In genomic region chr5:133714161-133714915, GRCh38 we compare ENCODE assay signal across 23 cellular contexts.
DNase-seq lines count a peak whose midpoint lies in the region; ATAC-seq, FAIRE-seq and TF ChIP-seq lines count a peak whose summit lies in the region.
"Had no signal": no experiment of that assay in that cellular context is flagged by ENCODE, and none has a peak within 500 bp of the region (broad histone marks: within the 10 kb centered on the region; RNA-seq: fewer than 3 reads in every experiment).

No MANE protein-coding gene starts in this region.

- no peaks in the 10 kb centered on the region for H3K9me1 ChIP-seq in K562 (ENCODE audit: control insufficient read depth, insufficient read depth, low read length)

- H3K36me3 ChIP-seq in K562 (ENCODE audit: control insufficient read depth, insufficient read depth, low read length) (no peaks in the 10 kb centered on the region), left lung (no peaks in the 10 kb centered on the region)
- H3K36me3 ChIP-seq: colonic mucosa, tibial nerve, WERI-Rb-1 had no signal

- H3K4me2 ChIP-seq in K562 (ENCODE audit: insufficient read depth, low read length), result no peak overlapping the region

- H3K9me3 ChIP-seq in K562 (replicated peaks; ENCODE audit: control insufficient read depth, insufficient read depth, low read depth, low read length), result no peaks in the 10 kb centered on the region
- H3K9me3 ChIP-seq in left lung, result no peaks in the 10 kb centered on the region
- H3K9me3 ChIP-seq: colonic mucosa, tibial nerve had no signal

- H3K27me3 ChIP-seq in K562 (ENCODE audit: control insufficient read depth in 2 of 2, insufficient read depth in 2 of 2, low read length in 2 of 2), result peaks cover 0 to 7% of the 10 kb centered on the region in 2 experiments; a peak in 2 of 5 replicates
- no peaks in the 10 kb centered on the region for H3K27me3 ChIP-seq in left lung
- H3K27me3 ChIP-seq: colonic mucosa, tibial nerve had no signal

- TF ChIP-seq EP300 in K562 (IDR thresholded peaks at IDR 0.05; ENCODE audit: low read length), result no peak

- H3K9ac ChIP-seq in K562 (ENCODE audit: insufficient read depth in 1 of 2, low read depth in 2 of 2, low read length in 2 of 2), result no peak overlapping the region

- no peak overlapping the region for H2AFZ ChIP-seq in K562 (ENCODE audit: low read depth, low read length)

- FAIRE-seq in K562 (lab: Jason Lieb, UNC), result no peak
- no peak for FAIRE-seq in GM12892 (lab: Jason Lieb, UNC)
- FAIRE-seq: frontal cortex had no signal

- H3K4me1 ChIP-seq in K562 (replicated peaks in 1 of 2; ENCODE audit: control insufficient read depth in 2 of 2, insufficient read depth in 2 of 2, low read length in 2 of 2) (no peaks in the 10 kb centered on the region; a peak in 1 of 5 replicates), left lung (no peaks in the 10 kb centered on the region)
- H3K4me1 ChIP-seq: colonic mucosa, tibial nerve had no signal

- WGBS in K562 (ENCODE audit: insufficient coverage, low coverage, missing lambda C conversion rate), result 1% methylated on average over 12 of the region's 12 CpGs

- TF ChIP-seq CTCF in K562 (IDR thresholded peaks at IDR 0.05 in 2 of 3, conservative IDR thresholded peaks at IDR 0.05 in 1 of 3; ENCODE audit: insufficient read depth in 2 of 3, low read depth in 1 of 3, low read length in 3 of 3) (no peak), left lung (IDR thresholded peaks at IDR 0.05) (no peak)

- no peak for TF ChIP-seq RAD21 in K562 (CRISPR knock-in tag; conservative IDR thresholded peaks at IDR 0.05 in 1 of 2, IDR thresholded peaks at IDR 0.05 in 1 of 2)

- DNase-seq in DMS79 (lab: John Stamatoyannopoulos, UW) (peak; percentile 25), M059J (ENCODE audit: low read depth) (peak; percentile 83), K562 (ENCODE audit: extremely low read depth in 1 of 4, low spot score in 3 of 4) (peak in 2 of 4 experiments; percentile 12), left lung (no peak), GM12892 (ENCODE audit: insufficient read length) (no peak), NCI-H526 treated with DMSO at 0.1 percent for 48 hours (lab: John Stamatoyannopoulos, UW) (no peak)
- no peak for DNase-seq in activated CD4-positive, alpha-beta T cell treated with anti-CD3 and anti-CD28 coated beads, Interleukin-2, amount 50 U/mL, for 4 hours
- DNase-seq: activated T-cell treated with anti-CD3 and anti-CD28 coated beads, Interleukin-2, amount 50 U/mL, for 48 hours; AML-193; colonic mucosa; KBM-7; kidney glomerular epithelial cell; naive thymus-derived CD8-positive, alpha-beta T cell; NCI-H1092; NCI-H2029 treated with DMSO at 0.1 percent for 48 hours; SIG-M5; stimulated activated CD4-positive, alpha-beta T cell treated with anti-CD3 and anti-CD28 coated beads, Interleukin-1b, Interleukin-23, amount 100 ng/mL, for 48 hours; stimulated activated naive CD8-positive, alpha-beta T cell treated with anti-CD3 and anti-CD28 coated beads, Interleukin-15, Interleukin-2, amounts not matched to agents 100 U/mL and 50 U/mL, for 24 hours; WERI-Rb-1 had no signal

- no peaks in the 10 kb centered on the region for H3K79me2 ChIP-seq in K562 (ENCODE audit: control insufficient read depth, insufficient read depth, low read length)

- TF ChIP-seq POLR2A in K562 (conservative IDR thresholded peaks at IDR 0.05), result no peak
- no peak for TF ChIP-seq POLR2A in GM12892 (IDR thresholded peaks at IDR 0.05; ENCODE audit: low read depth, low read length)

- ATAC-seq in K562 (no peak), left lung (peak; percentile 27), HG03280 (IDR thresholded peaks at IDR 0.05; ENCODE audit: unreplicated experiment) (no peak)
- ATAC-seq: HCT116; naive thymus-derived CD8-positive, alpha-beta T cell; stimulated activated naive CD8-positive, alpha-beta T cell treated with anti-CD3 and anti-CD28 coated beads, Interleukin-15, Interleukin-2, amounts not matched to agents 100 U/mL and 50 U/mL, for 24 hours had no signal

- H3K27ac ChIP-seq in K562 (ENCODE audit: extremely low read depth, low read depth, low read length) (no peak overlapping the region), left lung (no peak overlapping the region)
- H3K27ac ChIP-seq: colonic mucosa, tibial nerve, WERI-Rb-1 had no signal

- CTCF ChIA-PET in K562 (lab: Yijun Ruan, JAX; ENCODE audit: low intra/inter-chr PET ratio), result no interaction called here

- intact Hi-C loops in K562 (cut with micrococcal nuclease) (no loop called here), left lung (cut with DNase I) (no loop called here)

- POLR2A ChIA-PET in K562 (lab: Yijun Ruan, JAX), result interaction anchor here (1.0 kb wide), 1 partner anchor 11 kb away, joined by 3 read pairs; no protein-coding TSS in a partner anchor

- in situ Hi-C loops in K562 (cut with MboI), result no loop called here

- BruUV-seq in K562 (replicated peaks; lab: Mats Ljungman, UMichigan), result no TSS peak

- no peak overlapping the region for H3K4me3 ChIP-seq in K562
- no peak overlapping the region for H3K4me3 ChIP-seq in left lung
- H3K4me3 ChIP-seq: colonic mucosa, tibial nerve had no signal

- H4K20me1 ChIP-seq in K562 (replicated peaks; ENCODE audit: control insufficient read depth, insufficient read depth, low read length), result no peaks in the 10 kb centered on the region

TF ChIP-seq in K562, 482 proteins besides CTCF, POLR2A, EP300 and RAD21:
- TF ChIP-seq PATZ1 (CRISPR knock-in tag; IDR thresholded peaks at IDR 0.05; ENCODE audit: borderline replicate concordance) (no peak), CBFA2T2 (conservative IDR thresholded peaks at IDR 0.05) (0 out of 2 replicates have a peak, but pooled peaks have one; percentile 13), PTBP1 (IDR thresholded peaks at IDR 0.05; ENCODE audit: low read depth, low read length) (no peak), EWSR1 (IDR thresholded peaks at IDR 0.05; ENCODE audit: borderline replicate concordance, low read depth, partially characterized antibody) (no peak), TCFL5 (CRISPR knock-in tag; conservative IDR thresholded peaks at IDR 0.05) (no peak), FOSL1 (tag; conservative IDR thresholded peaks at IDR 0.05) (peak; percentile 57), JUND (IDR thresholded peaks at IDR 0.05; ENCODE audit: borderline replicate concordance, low read depth, low read length) (0 out of 2 replicates have a peak, but pooled peaks have one; percentile 5), JUND (tag; IDR thresholded peaks at IDR 0.05; ENCODE audit: borderline replicate concordance, low read depth, low read length) (no peak), HDAC1 (IDR thresholded peaks at IDR 0.05) (no peak), CBFA2T3 (IDR thresholded peaks at IDR 0.05) (peak; percentile 30; the same call in 1 of the 2 replicates), CCNT2 (IDR thresholded peaks at IDR 0.05; ENCODE audit: borderline replicate concordance, extremely low read depth, insufficient read length, low read depth, low read length) (no peak)

Comparison
In these comparisons a context has a peak if more than half of its experiments do, and no peak if none do; other contexts are left out.
1. DNase-seq: peak in DMS79 (single experiment) and M059J (single experiment); none in left lung (0 of 2), GM12892 (single experiment), activated CD4-positive, alpha-beta T cell treated with anti-CD3 and anti-CD28 coated beads, Interleukin-2, amount 50 U/mL, for 4 hours (0 of 2) and NCI-H526 treated with DMSO at 0.1 percent for 48 hours (single experiment).